20 cellular contexts compared by ENCODE assay signal in genomic region chr9:14435871-14436270, GRCh38.
"Had no signal": no experiment of that assay in that cellular context is flagged by ENCODE, and none has a peak within 500 bp of the region (broad histone marks: within the 10 kb centered on the region; RNA-seq: fewer than 3 reads in every experiment).

No MANE protein-coding gene starts in this region.

- H3K36me3 ChIP-seq: adrenal gland, breast epithelium, WERI-Rb-1 had no signal

- H3K9ac ChIP-seq: SK-N-SH had no signal

- H3K9me3 ChIP-seq: adrenal gland, breast epithelium, SK-N-SH had no signal

- H3K4me1 ChIP-seq: breast epithelium had no signal

- H3K4me3 ChIP-seq: adrenal gland, breast epithelium, PC-9 had no signal

- H2AFZ ChIP-seq: PC-9 had no signal

- H3K27me3 ChIP-seq: adrenal gland, breast epithelium had no signal

- H3K4me2 ChIP-seq: PC-9, SK-N-SH had no signal

- H3K9me2 ChIP-seq: SK-N-SH had no signal

- DNase-seq: activated CD4-positive, alpha-beta T cell treated with anti-CD3 and anti-CD28 coated beads for 36 hours; activated CD8-positive, alpha-beta memory T cell treated with anti-CD3 and anti-CD28 coated beads, Interleukin-2, amount 50 U/mL, for 4 hours; activated CD8-positive, alpha-beta T cell treated with anti-CD3 and anti-CD28 coated beads for 36 hours; activated naive CD4-positive, alpha-beta T cell treated with anti-CD3 and anti-CD28 coated beads, Interleukin-2, amount 50 U/mL, for 16 hours; activated naive CD8-positive, alpha-beta T cell treated with anti-CD3 and anti-CD28 coated beads, Interleukin-2, amount 10 ng/mL, durations not matched to agents 7 days and 5 days; activated T-cell treated with anti-CD3 and anti-CD28 coated beads, Interleukin-2, amount 50 U/mL, for 72 hours; adrenal gland; anterior cingulate cortex; KG1; NCI-H1092 treated with DMSO at 0.1 percent for 48 hours; NCI-H1417 treated with DMSO at 0.1 percent for 48 hours; NCI-H1694 treated with DMSO at 0.1 percent for 48 hours; NCI-H2029 treated with DMSO at 0.1 percent for 48 hours; NCI-H524; NCI-H748 treated with DMSO at 0.1 percent for 48 hours; PC-9; SK-N-SH; T-helper 1 cell; WERI-Rb-1 had no signal

- ATAC-seq: activated CD4-positive, alpha-beta T cell treated with anti-CD3 and anti-CD28 coated beads for 36 hours; activated CD8-positive, alpha-beta T cell treated with anti-CD3 and anti-CD28 coated beads for 36 hours; activated T-cell treated with anti-CD3 and anti-CD28 coated beads, Interleukin-2, amount 50 U/mL, for 72 hours had no signal

- H3K27ac ChIP-seq: adrenal gland, breast epithelium, PC-9, WERI-Rb-1 had no signal
